In genomic region chr1:155017946-155018316, GRCh38 we compare ENCODE assay signal across 1 cellular context.
TF ChIP-seq lines count a peak whose summit lies in the region.

No MANE protein-coding gene starts in this region.

TF ChIP-seq in HepG2, 621 proteins besides CTCF, POLR2A, EP300 and RAD21:
- no peak for TF ChIP-seq ZNF180 (CRISPR knock-in tag; IDR thresholded peaks at IDR 0.05; ENCODE audit: borderline replicate concordance, low read depth)
- 0 out of 2 replicates have a peak, but pooled peaks have one; percentile 24 for TF ChIP-seq ATF7 (IDR thresholded peaks at IDR 0.05)
- TF ChIP-seq ATF7 (CRISPR knock-in tag; IDR thresholded peaks at IDR 0.05): no peak
- TF ChIP-seq, protein P1, sequence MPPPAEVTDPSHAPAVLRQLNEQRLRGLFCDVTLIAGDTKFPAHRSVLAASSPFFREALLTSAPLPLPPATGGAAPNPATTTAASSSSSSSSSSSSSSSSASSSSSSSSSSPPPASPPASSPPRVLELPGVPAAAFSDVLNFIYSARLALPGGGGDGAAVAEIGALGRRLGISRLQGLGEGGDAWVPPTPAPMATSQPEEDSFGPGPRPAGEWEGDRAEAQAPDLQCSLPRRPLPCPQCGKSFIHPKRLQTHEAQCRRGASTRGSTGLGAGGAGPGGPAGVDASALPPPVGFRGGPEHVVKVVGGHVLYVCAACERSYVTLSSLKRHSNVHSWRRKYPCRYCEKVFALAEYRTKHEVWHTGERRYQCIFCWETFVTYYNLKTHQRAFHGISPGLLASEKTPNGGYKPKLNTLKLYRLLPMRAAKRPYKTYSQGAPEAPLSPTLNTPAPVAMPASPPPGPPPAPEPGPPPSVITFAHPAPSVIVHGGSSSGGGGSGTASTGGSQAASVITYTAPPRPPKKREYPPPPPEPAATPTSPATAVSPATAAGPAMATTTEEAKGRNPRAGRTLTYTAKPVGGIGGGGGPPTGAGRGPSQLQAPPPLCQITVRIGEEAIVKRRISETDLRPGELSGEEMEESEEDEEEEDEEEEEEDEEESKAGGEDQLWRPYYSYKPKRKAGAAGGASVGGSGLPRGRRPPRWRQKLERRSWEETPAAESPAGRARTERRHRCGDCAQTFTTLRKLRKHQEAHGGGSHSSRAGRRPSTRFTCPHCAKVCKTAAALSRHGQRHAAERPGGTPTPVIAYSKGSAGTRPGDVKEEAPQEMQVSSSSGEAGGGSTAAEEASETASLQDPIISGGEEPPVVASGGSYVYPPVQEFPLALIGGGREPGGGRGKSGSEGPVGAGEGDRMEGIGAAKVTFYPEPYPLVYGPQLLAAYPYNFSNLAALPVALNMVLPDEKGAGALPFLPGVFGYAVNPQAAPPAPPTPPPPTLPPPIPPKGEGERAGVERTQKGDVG (CRISPR knock-in tag; IDR thresholded peaks at IDR 0.05; ENCODE audit: borderline replicate concordance): 0 out of 2 replicates have a peak, but pooled peaks have one; percentile 4
- 0 out of 2 replicates have a peak, but pooled peaks have one; percentile 0 for TF ChIP-seq ZNF550 (CRISPR knock-in tag; IDR thresholded peaks at IDR 0.05; ENCODE audit: borderline replicate concordance)
